8 cellular contexts compared by ENCODE assay signal in the genomic region with DNA sequence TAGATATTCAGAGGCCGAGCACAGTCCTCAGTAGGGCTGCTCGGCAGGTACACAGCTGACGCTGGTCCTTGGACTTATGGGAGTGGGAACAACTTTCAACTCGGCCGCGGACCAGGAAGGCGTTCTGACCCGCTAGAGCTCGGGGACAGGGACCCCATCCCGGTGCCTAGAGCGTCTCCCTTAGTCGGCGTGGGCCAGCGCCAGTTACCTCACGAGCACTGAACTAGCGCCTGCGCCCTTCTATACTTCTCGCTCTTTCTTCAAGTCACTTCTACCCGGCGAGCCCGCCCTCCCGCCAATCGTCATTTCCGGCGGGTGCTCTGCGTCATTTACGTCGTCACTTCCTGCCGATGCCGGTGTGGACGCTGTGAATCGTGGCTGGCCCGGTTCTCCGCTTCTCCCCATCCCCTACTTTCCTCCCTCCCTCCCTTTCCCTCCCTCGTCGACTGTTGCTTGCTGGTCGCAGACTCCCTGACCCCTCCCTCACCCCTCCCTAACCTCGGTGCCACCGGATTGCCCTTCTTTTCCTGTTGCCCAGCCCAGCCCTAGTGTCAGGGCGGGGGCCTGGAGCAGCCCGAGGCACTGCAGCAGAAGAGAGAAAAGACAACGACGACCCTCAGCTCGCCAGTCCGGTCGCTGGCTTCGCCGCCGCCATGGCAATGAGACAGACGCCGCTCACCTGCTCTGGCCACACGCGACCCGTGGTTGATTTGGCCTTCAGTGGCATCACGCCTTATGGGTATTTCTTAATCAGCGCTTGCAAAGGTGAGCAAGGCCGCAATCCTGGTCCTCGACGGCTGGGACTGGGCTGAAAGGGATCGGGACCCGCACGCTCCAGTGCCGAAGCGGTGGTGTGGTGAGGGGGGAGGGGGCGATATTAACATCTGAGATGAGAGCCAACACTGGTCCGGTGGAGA. TPM values are rescaled to one million over a fixed set of nuclear protein-coding genes. Genes with fewer than 3 reads are reported as not detected.
A peak's percentile ranks its signal among the peaks of the same experiment; 100 is the strongest.
DNase-seq lines count a peak whose midpoint lies in the region; ATAC-seq and TF ChIP-seq lines count a peak whose summit lies in the region.

A gene with protein sequence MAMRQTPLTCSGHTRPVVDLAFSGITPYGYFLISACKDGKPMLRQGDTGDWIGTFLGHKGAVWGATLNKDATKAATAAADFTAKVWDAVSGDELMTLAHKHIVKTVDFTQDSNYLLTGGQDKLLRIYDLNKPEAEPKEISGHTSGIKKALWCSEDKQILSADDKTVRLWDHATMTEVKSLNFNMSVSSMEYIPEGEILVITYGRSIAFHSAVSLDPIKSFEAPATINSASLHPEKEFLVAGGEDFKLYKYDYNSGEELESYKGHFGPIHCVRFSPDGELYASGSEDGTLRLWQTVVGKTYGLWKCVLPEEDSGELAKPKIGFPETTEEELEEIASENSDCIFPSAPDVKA (plus strand): TSS at position 333 of the 917 bp plus-strand sequence. CDS start 321 bp downstream, at position 654.

- H3K9me3 ChIP-seq in left lung = no peaks in the 10 kb centered on the region

- H3K27ac Mint-ChIP-seq in dendritic cell treated with granulocyte-macrophage colony-stimulating factor and Interleukin-4, amounts not matched to agents 40 ng/mL and 50 ng/mL, for 4 days = peak within 1 kb of the TSS; percentile 98

- DNase-seq in C1 segment of cervical spinal cord (lab: John Stamatoyannopoulos, UW) (peak; percentile 70 to 97 (median 94)), NCI-H748 treated with DMSO at 0.1 percent for 48 hours (lab: John Stamatoyannopoulos, UW) (peak; percentile 88), left lung (peak; percentile 96 to 97)
- DNase-seq in activated CD4-positive, alpha-beta T cell treated with anti-CD3 and anti-CD28 coated beads, Interleukin-2, amount 50 U/mL, for 24 hours (ENCODE audit: low read depth in 1 of 2, low spot score in 1 of 2) = peak; percentile 94
- peak; percentile 92 to 93 for DNase-seq in stimulated activated CD4-positive, alpha-beta T cell treated with anti-CD3 and anti-CD28 coated beads, Interleukin-2, amount 100 ng/mL, for 48 hours

- H3K27ac ChIP-seq in left lung = peak within 1 kb of the TSS; percentile 96 to 99

- no peaks in the 10 kb centered on the region for H3K9me3 Mint-ChIP-seq in dendritic cell treated with granulocyte-macrophage colony-stimulating factor and Interleukin-4, amounts not matched to agents 40 ng/mL and 50 ng/mL, for 4 days

- H3K4me1 ChIP-seq in left lung = peaks cover 11 to 47% of the 10 kb centered on the region in 2 donors

- no peaks in the 10 kb centered on the region for H3K27me3 Mint-ChIP-seq in dendritic cell treated with granulocyte-macrophage colony-stimulating factor and Interleukin-4, amounts not matched to agents 40 ng/mL and 50 ng/mL, for 4 days

- peak within 1 kb of the TSS; percentile 59 to 71 for H3K4me3 ChIP-seq in left lung

- intact Hi-C loops in dendritic cell treated with granulocyte-macrophage colony-stimulating factor and Interleukin-4, amounts not matched to agents 40 ng/mL and 50 ng/mL, for 4 days (cut with micrococcal nuclease) = loop anchor here (1.0 kb wide), 1 partner anchor 29 kb away; a partner anchor contains a TSS
- intact Hi-C loops in left lung (cut with DNase I) = no loop called here

- peak within 1 kb of the TSS; percentile 86 for H3K4me3 Mint-ChIP-seq in dendritic cell treated with granulocyte-macrophage colony-stimulating factor and Interleukin-4, amounts not matched to agents 40 ng/mL and 50 ng/mL, for 4 days

- H3K4me1 Mint-ChIP-seq in dendritic cell treated with granulocyte-macrophage colony-stimulating factor and Interleukin-4, amounts not matched to agents 40 ng/mL and 50 ng/mL, for 4 days (ENCODE audit: low read depth) = peaks cover 19% of the 10 kb centered on the region

- TF ChIP-seq CTCF in left lung (IDR thresholded peaks at IDR 0.05) = no peak

- peaks cover 0 to 13% of the 10 kb centered on the region in 2 donors for H3K36me3 ChIP-seq in left lung

- ATAC-seq in GM19372 (IDR thresholded peaks at IDR 0.05; ENCODE audit: low read depth, unreplicated experiment) (peak; percentile 97), HG03558 (IDR thresholded peaks at IDR 0.05; ENCODE audit: extremely low read depth, unreplicated experiment) (peak; percentile 95), left lung (peak; percentile 94)

- peaks cover 51% of the 10 kb centered on the region for H3K36me3 Mint-ChIP-seq in dendritic cell treated with granulocyte-macrophage colony-stimulating factor and Interleukin-4, amounts not matched to agents 40 ng/mL and 50 ng/mL, for 4 days (ENCODE audit: low read depth)

- no peaks in the 10 kb centered on the region for H3K27me3 ChIP-seq in left lung

RNA-seq across cellular contexts. Expression of the gene that starts here (rescaled TPM):
- total RNA-seq in left lung = 100 to 1,000 TPM in 1 of 2 donors, 10 to 100 TPM in 1; 84.2 to 101 TPM

Comparison
In these comparisons a context has a peak if more than half of its experiments do, and no peak if none do; other contexts are left out.
1. Peak in every context shown above with its lines: DNase-seq, ATAC-seq, H3K4me3 ChIP-seq and H3K27ac ChIP-seq.